Comparison of ENCODE assay signal across 23 cellular contexts in the genomic region with DNA sequence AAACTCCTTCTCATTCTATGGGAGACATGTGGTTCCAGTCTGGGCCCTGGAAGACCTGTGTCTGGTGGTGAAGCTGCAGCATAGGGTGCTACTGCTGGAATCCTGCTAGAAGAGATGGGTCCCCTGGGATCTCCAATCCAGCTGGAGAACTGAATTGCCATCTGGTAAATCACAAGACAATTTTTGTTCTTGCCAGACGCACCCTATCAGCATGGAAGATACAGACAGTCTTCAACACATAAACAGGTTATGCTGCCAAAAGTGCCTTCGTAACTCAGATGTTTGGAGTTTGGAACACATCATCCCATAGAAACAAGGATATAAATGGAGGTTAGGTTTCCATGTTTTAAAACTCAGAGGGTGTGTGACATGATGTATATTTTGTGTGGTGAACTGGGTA.
"Had no signal": no experiment of that assay in that cellular context is flagged by ENCODE, and none has a peak within 500 bp of the region (broad histone marks: within the 10 kb centered on the region; RNA-seq: fewer than 3 reads in every experiment).

No MANE protein-coding gene starts in this region.

- H3K4me1 ChIP-seq: body of pancreas, suprapubic skin, transverse colon had no signal

- H3K9me3 ChIP-seq: body of pancreas, suprapubic skin, transverse colon had no signal

- H3K36me3 ChIP-seq: suprapubic skin, transverse colon, WERI-Rb-1 had no signal

- H3K9me3 Mint-ChIP-seq: activated CD4-positive, alpha-beta T cell treated with anti-CD3 and anti-CD28 coated beads, Interleukin-2, amount 10 ng/mL, durations not matched to agents 7 days and 5 days; activated CD8-positive, alpha-beta T cell treated with anti-CD3 and anti-CD28 coated beads for 36 hours; activated naive CD4-positive, alpha-beta T cell treated with anti-CD3 and anti-CD28 coated beads, Interleukin-2, amount 50 U/mL, for 24 hours; neural crest cell had no signal

- H3K4me3 ChIP-seq: body of pancreas, suprapubic skin, transverse colon had no signal

- H3K36me3 Mint-ChIP-seq: activated CD8-positive, alpha-beta memory T cell treated with anti-CD3 and anti-CD28 coated beads, Interleukin-2, amount 10 ng/mL, durations not matched to agents 7 days and 5 days; activated naive CD4-positive, alpha-beta T cell treated with anti-CD3 and anti-CD28 coated beads, Interleukin-2, amount 50 U/mL, for 24 hours; stimulated activated effector memory CD8-positive, alpha-beta T cell treated with anti-CD3 and anti-CD28 coated beads, Interleukin-12 subunit alpha, Interleukin-12 subunit beta, amount 100 ng/mL, for 72 hours had no signal

- ATAC-seq: activated CD8-positive, alpha-beta memory T cell treated with anti-CD3 and anti-CD28 coated beads, Interleukin-2, amount 10 ng/mL, durations not matched to agents 7 days and 5 days; activated CD8-positive, alpha-beta T cell treated with anti-CD3 and anti-CD28 coated beads for 36 hours; body of pancreas; sciatic nerve; stimulated activated effector memory CD8-positive, alpha-beta T cell treated with anti-CD3 and anti-CD28 coated beads, Interleukin-12 subunit alpha, Interleukin-12 subunit beta, amount 100 ng/mL, for 72 hours; stimulated activated naive CD8-positive, alpha-beta T cell treated with anti-CD3 and anti-CD28 coated beads, Interleukin-15, amount 100 ng/mL, for 72 hours had no signal

- H3K27me3 Mint-ChIP-seq: activated CD4-positive, alpha-beta T cell treated with anti-CD3 and anti-CD28 coated beads, Interleukin-2, amount 10 ng/mL, durations not matched to agents 7 days and 5 days; activated CD8-positive, alpha-beta memory T cell treated with anti-CD3 and anti-CD28 coated beads, Interleukin-2, amount 10 ng/mL, durations not matched to agents 7 days and 5 days; activated CD8-positive, alpha-beta T cell treated with anti-CD3 and anti-CD28 coated beads for 36 hours; activated naive CD4-positive, alpha-beta T cell treated with anti-CD3 and anti-CD28 coated beads, Interleukin-2, amount 50 U/mL, for 24 hours; stimulated activated naive CD8-positive, alpha-beta T cell treated with anti-CD3 and anti-CD28 coated beads, Interleukin-15, amount 100 ng/mL, for 72 hours had no signal

- H3K27ac Mint-ChIP-seq: activated CD4-positive, alpha-beta T cell treated with anti-CD3 and anti-CD28 coated beads, Interleukin-2, amount 10 ng/mL, durations not matched to agents 7 days and 5 days; activated CD8-positive, alpha-beta memory T cell treated with anti-CD3 and anti-CD28 coated beads, Interleukin-2, amount 10 ng/mL, durations not matched to agents 7 days and 5 days; activated CD8-positive, alpha-beta T cell treated with anti-CD3 and anti-CD28 coated beads for 36 hours; activated naive CD4-positive, alpha-beta T cell treated with anti-CD3 and anti-CD28 coated beads, Interleukin-2, amount 50 U/mL, for 24 hours; memory B cell; stimulated activated effector memory CD8-positive, alpha-beta T cell treated with anti-CD3 and anti-CD28 coated beads, Interleukin-12 subunit alpha, Interleukin-12 subunit beta, amount 100 ng/mL, for 72 hours; stimulated activated naive CD8-positive, alpha-beta T cell treated with anti-CD3 and anti-CD28 coated beads, Interleukin-15, amount 100 ng/mL, for 72 hours had no signal

- H3K27me3 ChIP-seq: body of pancreas, suprapubic skin, transverse colon had no signal

- H3K4me1 Mint-ChIP-seq: activated CD4-positive, alpha-beta T cell treated with anti-CD3 and anti-CD28 coated beads, Interleukin-2, amount 10 ng/mL, durations not matched to agents 7 days and 5 days; activated CD8-positive, alpha-beta memory T cell treated with anti-CD3 and anti-CD28 coated beads, Interleukin-2, amount 10 ng/mL, durations not matched to agents 7 days and 5 days; activated naive CD4-positive, alpha-beta T cell treated with anti-CD3 and anti-CD28 coated beads, Interleukin-2, amount 50 U/mL, for 24 hours; memory B cell; neural crest cell; stimulated activated effector memory CD8-positive, alpha-beta T cell treated with anti-CD3 and anti-CD28 coated beads, Interleukin-12 subunit alpha, Interleukin-12 subunit beta, amount 100 ng/mL, for 72 hours; stimulated activated naive CD8-positive, alpha-beta T cell treated with anti-CD3 and anti-CD28 coated beads, Interleukin-15, amount 100 ng/mL, for 72 hours had no signal

- H3K27ac ChIP-seq: body of pancreas, suprapubic skin, transverse colon, WERI-Rb-1 had no signal

- H3K4me3 Mint-ChIP-seq: activated CD4-positive, alpha-beta T cell treated with anti-CD3 and anti-CD28 coated beads, Interleukin-2, amount 10 ng/mL, durations not matched to agents 7 days and 5 days; activated CD8-positive, alpha-beta memory T cell treated with anti-CD3 and anti-CD28 coated beads, Interleukin-2, amount 10 ng/mL, durations not matched to agents 7 days and 5 days; activated CD8-positive, alpha-beta T cell treated with anti-CD3 and anti-CD28 coated beads for 36 hours; activated naive CD4-positive, alpha-beta T cell treated with anti-CD3 and anti-CD28 coated beads, Interleukin-2, amount 50 U/mL, for 24 hours; memory B cell; neural crest cell; stimulated activated effector memory CD8-positive, alpha-beta T cell treated with anti-CD3 and anti-CD28 coated beads, Interleukin-12 subunit alpha, Interleukin-12 subunit beta, amount 100 ng/mL, for 72 hours; stimulated activated naive CD8-positive, alpha-beta T cell treated with anti-CD3 and anti-CD28 coated beads, Interleukin-15, amount 100 ng/mL, for 72 hours had no signal

- DNase-seq: activated CD4-positive, alpha-beta T cell treated with anti-CD3 and anti-CD28 coated beads, Interleukin-2, amount 10 ng/mL, durations not matched to agents 7 days and 5 days; activated CD4-positive, CD25-positive, alpha-beta regulatory T cell treated with anti-CD3 and anti-CD28 coated beads, Interleukin-2, amount 50 U/mL, for 72 hours; activated CD8-positive, alpha-beta memory T cell treated with anti-CD3 and anti-CD28 coated beads, Interleukin-2, amount 10 ng/mL, durations not matched to agents 7 days and 5 days; activated CD8-positive, alpha-beta T cell treated with anti-CD3 and anti-CD28 coated beads for 36 hours; activated gamma-delta T cell; activated T-cell treated with anti-CD3 and anti-CD28 coated beads for 4 hours; central memory CD4-positive, alpha-beta T cell; dermis blood vessel endothelial cell; effector CD8-positive, alpha-beta T cell; foreskin melanocyte; occipital lobe; small intestine; stimulated activated CD4-positive, alpha-beta T cell treated with anti-CD3 and anti-CD28 coated beads, Interleukin-2, amount 100 ng/mL, for 24 hours; stimulated activated naive CD8-positive, alpha-beta T cell treated with anti-CD3 and anti-CD28 coated beads, Interleukin-15, amount 100 ng/mL, for 72 hours; transverse colon; WERI-Rb-1 had no signal
